24 cellular contexts compared by ENCODE assay signal in genomic region chr11:13697710-13698109, GRCh38.
"Had no signal": no experiment of that assay in that cellular context is flagged by ENCODE, and none has a peak within 500 bp of the region (broad histone marks: within the 10 kb centered on the region; RNA-seq: fewer than 3 reads in every experiment).

No MANE protein-coding gene starts in this region.

- DNase-seq: activated CD4-positive, alpha-beta memory T cell treated with anti-CD3 and anti-CD28 coated beads, Interleukin-2, amount 10 ng/mL, durations not matched to agents 7 days and 5 days; activated CD4-positive, alpha-beta T cell treated with anti-CD3 and anti-CD28 coated beads for 36 hours; activated CD4-positive, alpha-beta T cell treated with anti-CD3 and anti-CD28 coated beads, Interleukin-2, amount 50 U/mL, for 1 hour; activated naive CD4-positive, alpha-beta T cell treated with anti-CD3 and anti-CD28 coated beads, Interleukin-2, amount 50 U/mL, for 16 hours; activated naive CD8-positive, alpha-beta T cell treated with anti-CD3 and anti-CD28 coated beads, Interleukin-2, amount 50 U/mL, for 24 hours; activated T-cell treated with anti-CD3 and anti-CD28 coated beads for 4 hours; amniotic stem cell; cerebellar nuclear complex; Karpas-422; MM.1S; NCI-H1105; NCI-H1436; NCI-H1694 treated with DMSO at 0.1 percent for 48 hours; NCI-H2029 treated with DMSO at 0.1 percent for 48 hours; NCI-H510A treated with DMSO at 0.1 percent for 48 hours; NCI-H69; NK-92 treated with Interleukin-12 subunit alpha and Interleukin-12 subunit beta, amount 100 ng/mL, for 24 hours; PC-3; SHP77; SW 1271 had no signal

- H3K27me3 Mint-ChIP-seq: activated CD4-positive, alpha-beta memory T cell treated with anti-CD3 and anti-CD28 coated beads, Interleukin-2, amount 10 ng/mL, durations not matched to agents 7 days and 5 days; activated CD4-positive, alpha-beta T cell treated with anti-CD3 and anti-CD28 coated beads for 36 hours; activated naive CD8-positive, alpha-beta T cell treated with anti-CD3 and anti-CD28 coated beads, Interleukin-2, amount 50 U/mL, for 24 hours; brain had no signal

- H3K27ac Mint-ChIP-seq: activated CD4-positive, alpha-beta memory T cell treated with anti-CD3 and anti-CD28 coated beads, Interleukin-2, amount 10 ng/mL, durations not matched to agents 7 days and 5 days; activated CD4-positive, alpha-beta T cell treated with anti-CD3 and anti-CD28 coated beads for 36 hours; activated naive CD8-positive, alpha-beta T cell treated with anti-CD3 and anti-CD28 coated beads, Interleukin-2, amount 50 U/mL, for 24 hours; brain had no signal

- H3K9me3 Mint-ChIP-seq: activated CD4-positive, alpha-beta memory T cell treated with anti-CD3 and anti-CD28 coated beads, Interleukin-2, amount 10 ng/mL, durations not matched to agents 7 days and 5 days; activated naive CD8-positive, alpha-beta T cell treated with anti-CD3 and anti-CD28 coated beads, Interleukin-2, amount 50 U/mL, for 24 hours; brain had no signal

- H3K27me3 ChIP-seq: SJSA1 had no signal

- H3K4me3 Mint-ChIP-seq: activated CD4-positive, alpha-beta memory T cell treated with anti-CD3 and anti-CD28 coated beads, Interleukin-2, amount 10 ng/mL, durations not matched to agents 7 days and 5 days; activated CD4-positive, alpha-beta T cell treated with anti-CD3 and anti-CD28 coated beads for 36 hours; activated naive CD8-positive, alpha-beta T cell treated with anti-CD3 and anti-CD28 coated beads, Interleukin-2, amount 50 U/mL, for 24 hours; brain had no signal

- H3K9me3 ChIP-seq: SJSA1 had no signal

- H3K4me3 ChIP-seq: SJSA1 had no signal

- H3K4me1 ChIP-seq: SJSA1 had no signal

- H3K27ac ChIP-seq: SJSA1, VCaP had no signal

- ATAC-seq: activated CD4-positive, alpha-beta T cell treated with anti-CD3 and anti-CD28 coated beads for 36 hours; activated naive CD8-positive, alpha-beta T cell treated with anti-CD3 and anti-CD28 coated beads, Interleukin-2, amount 50 U/mL, for 24 hours; PC-3; SK-N-SH treated with all-trans-retinoic acid at 6 μM for 48 hours had no signal
